ENCODE assay signal across 23 cellular contexts in genomic region chr1:214895226-214895625, GRCh38.
DNase-seq lines count a peak whose midpoint lies in the region; ATAC-seq, FAIRE-seq and TF ChIP-seq lines count a peak whose summit lies in the region.
"Had no signal": no experiment of that assay in that cellular context is flagged by ENCODE, and none has a peak within 500 bp of the region (broad histone marks: within the 10 kb centered on the region; RNA-seq: fewer than 3 reads in every experiment).

No MANE protein-coding gene starts in this region.

- no peaks in the 10 kb centered on the region for H3K79me1 ChIP-seq in IMR-90 (ENCODE audit: low read depth in 1 of 2, low read length in 2 of 2)

- H2AK5ac ChIP-seq in IMR-90 (ENCODE audit: low read depth, low read length), result no peak overlapping the region

- FAIRE-seq in A549 (lab: Jason Lieb, UNC) (peak; percentile 23), GM12878 (lab: Jason Lieb, UNC) (no peak)
- FAIRE-seq: HTR-8/SVneo had no signal

- H3K27me3 ChIP-seq in IMR-90 (ENCODE audit: control insufficient read depth, insufficient read depth, low read length) (no peaks in the 10 kb centered on the region), GM12878 (replicated peaks in 1 of 2; ENCODE audit: control insufficient read depth in 2 of 2, insufficient read depth in 2 of 2, low read length in 1 of 2) (no peaks in the 10 kb centered on the region), neural progenitor cell (no peaks in the 10 kb centered on the region), brain microvascular endothelial cell (replicated peaks) (no peaks in the 10 kb centered on the region)

- H2BK120ac ChIP-seq in IMR-90 (ENCODE audit: low read depth, low read length), result no peak overlapping the region

- H3K9me1 ChIP-seq in IMR-90 (ENCODE audit: insufficient read depth, low read length), result no peaks in the 10 kb centered on the region

- H3K27ac ChIP-seq in A549, result no peak overlapping the region
- no peak overlapping the region for H3K27ac ChIP-seq in IMR-90 (ENCODE audit: insufficient read depth, low read length)
- H3K27ac ChIP-seq in GM12878 (ENCODE audit: control insufficient read depth, insufficient read depth), result no peak overlapping the region
- H3K27ac ChIP-seq in neural progenitor cell, result no peak overlapping the region
- no peak overlapping the region for H3K27ac ChIP-seq in brain microvascular endothelial cell
- H3K27ac ChIP-seq: SK-N-MC had no signal

- H3K4me1 ChIP-seq in A549, result peaks cover 5% of the 10 kb centered on the region
- H3K4me1 ChIP-seq in IMR-90 (ENCODE audit: control insufficient read depth, insufficient read depth, low read length), result peaks cover 6% of the 10 kb centered on the region; the same call in 1 of the 2 replicates
- no peaks in the 10 kb centered on the region for H3K4me1 ChIP-seq in GM12878 (ENCODE audit: control insufficient read depth, insufficient read depth, low read length)
- peaks cover 12% of the 10 kb centered on the region for H3K4me1 ChIP-seq in neural progenitor cell

- H4K91ac ChIP-seq in IMR-90 (ENCODE audit: insufficient read depth, low read depth, low read length), result no peak overlapping the region

- no peak overlapping the region for H2BK5ac ChIP-seq in IMR-90 (ENCODE audit: low read depth, low read length, poor library complexity, severe bottlenecking)

- peaks cover 8% of the 10 kb centered on the region for H3K4me1 Mint-ChIP-seq in neural progenitor cell
- no peaks in the 10 kb centered on the region for H3K4me1 Mint-ChIP-seq in activated T-helper 2 cell treated with anti-CD3 and anti-CD28 coated beads, Interferon-gamma antibody, Interleukin-2, Interleukin-4, amounts not matched to agents 10 μg/mL and 5 μg/mL and 100 μg/mL, durations not matched to agents 14 hours and 24 hours and 36 hours (ENCODE audit: low read depth)

- no peak for TF ChIP-seq RAD21 in A549 (conservative IDR thresholded peaks at IDR 0.05 in 1 of 2, IDR thresholded peaks at IDR 0.05 in 1 of 2)
- no peak for TF ChIP-seq RAD21 in IMR-90 (IDR thresholded peaks at IDR 0.05; ENCODE audit: low read length)
- TF ChIP-seq RAD21 in GM12878 (IDR thresholded peaks at IDR 0.05; ENCODE audit: insufficient read depth, low read depth, low read length), result no peak

- no peak overlapping the region for H2AK9ac ChIP-seq in IMR-90 (replicated peaks; ENCODE audit: low read depth, low read length, poor library complexity)

- H3K9me3 Mint-ChIP-seq in neural progenitor cell, result peaks cover 3% of the 10 kb centered on the region
- H3K9me3 Mint-ChIP-seq in activated T-helper 2 cell treated with anti-CD3 and anti-CD28 coated beads, Interferon-gamma antibody, Interleukin-2, Interleukin-4, amounts not matched to agents 10 μg/mL and 5 μg/mL and 100 μg/mL, durations not matched to agents 14 hours and 24 hours and 36 hours, result no peaks in the 10 kb centered on the region
- H3K9me3 Mint-ChIP-seq: CD4-positive, alpha-beta T cell; H9 had no signal

- TF ChIP-seq POLR2A in A549 (IDR thresholded peaks at IDR 0.05; ENCODE audit: low read length) (no peak), IMR-90 (IDR thresholded peaks at IDR 0.05; ENCODE audit: low read depth, low read length) (no peak), GM12878 (IDR thresholded peaks at IDR 0.05; ENCODE audit: low read depth, low read length) (no peak)

- H3K36me3 Mint-ChIP-seq in neural progenitor cell, result no peaks in the 10 kb centered on the region
- H3K36me3 Mint-ChIP-seq in activated T-helper 2 cell treated with anti-CD3 and anti-CD28 coated beads, Interferon-gamma antibody, Interleukin-2, Interleukin-4, amounts not matched to agents 10 μg/mL and 5 μg/mL and 100 μg/mL, durations not matched to agents 14 hours and 24 hours and 36 hours (ENCODE audit: low read depth), result no peaks in the 10 kb centered on the region
- H3K36me3 Mint-ChIP-seq: IgD-negative memory B cell had no signal

- SMC1A ChIA-PET in GM12878 (lab: Charles Lee; ENCODE audit: uncharacterized antibody, unreplicated experiment), result no interaction called here

- intact Hi-C loops in IMR-90 (cut with micrococcal nuclease) (no loop called here), GM12878 (cut with micrococcal nuclease; ENCODE audit: unreplicated experiment) (no loop called here)
- intact Hi-C loops in activated T-helper 2 cell treated with anti-CD3 and anti-CD28 coated beads, Interferon-gamma antibody, Interleukin-2, Interleukin-4, amounts not matched to agents 10 μg/mL and 5 μg/mL and 100 μg/mL, durations not matched to agents 14 hours and 24 hours and 36 hours (cut with micrococcal nuclease), result no loop called here

- no peak overlapping the region for H3K4ac ChIP-seq in IMR-90 (ENCODE audit: low read depth, low read length)

- no peaks in the 10 kb centered on the region for H3K27me3 Mint-ChIP-seq in neural progenitor cell (ENCODE audit: insufficient read depth, low read depth)
- no peaks in the 10 kb centered on the region for H3K27me3 Mint-ChIP-seq in activated T-helper 2 cell treated with anti-CD3 and anti-CD28 coated beads, Interferon-gamma antibody, Interleukin-2, Interleukin-4, amounts not matched to agents 10 μg/mL and 5 μg/mL and 100 μg/mL, durations not matched to agents 14 hours and 24 hours and 36 hours (ENCODE audit: low read depth)
- H3K27me3 Mint-ChIP-seq: CD4-positive, alpha-beta T cell; IgD-negative memory B cell had no signal

- TF ChIP-seq EP300 in A549 (IDR thresholded peaks at IDR 0.05), result no peak
- TF ChIP-seq EP300 in GM12878 (IDR thresholded peaks at IDR 0.05; ENCODE audit: borderline replicate concordance in 1 of 2, control insufficient read depth in 1 of 2, low read depth in 2 of 2, low read length in 2 of 2), result no peak

- H2BK20ac ChIP-seq in IMR-90 (ENCODE audit: low read depth, low read length), result 0 out of 2 replicates have a peak overlapping the region, but pooled peaks have one; percentile 32

- in situ Hi-C loops in IMR-90 (cut with MboI; ENCODE audit: low sequenced_read_pairs) (no loop called here), GM12878 (cut with MboI) (no loop called here), brain microvascular endothelial cell (cut with HindIII; ENCODE audit: low pct_ligation_motif_present, low sequenced_read_pairs) (no loop called here)

- no peak overlapping the region for H3K56ac ChIP-seq in IMR-90 (ENCODE audit: extremely low read depth, insufficient read depth, low read length)

- no peak overlapping the region; the same call in 1 of the 2 replicates for H4K5ac ChIP-seq in IMR-90 (ENCODE audit: low read depth, low read length)

- H2AFZ ChIP-seq in IMR-90 (replicated peaks; ENCODE audit: low read length, poor library complexity) (no peak overlapping the region), GM12878 (ENCODE audit: control insufficient read depth, low read depth, low read length) (no peak overlapping the region), neural progenitor cell (replicated peaks) (no peak overlapping the region)

- CTCF ChIA-PET in A549 (lab: Yijun Ruan, JAX), result no interaction called here
- CTCF ChIA-PET in IMR-90 (lab: Yijun Ruan, JAX), result no interaction called here
- CTCF ChIA-PET in GM12878 (lab: Yijun Ruan, JAX), result no interaction called here

- no peak overlapping the region for H2BK15ac ChIP-seq in IMR-90 (ENCODE audit: low read depth, low read length)

- H3K79me2 ChIP-seq in GM12878 (ENCODE audit: control insufficient read depth, insufficient read depth, low read length), result no peaks in the 10 kb centered on the region
- no peaks in the 10 kb centered on the region for H3K79me2 ChIP-seq in neural progenitor cell (ENCODE audit: low read depth)

- BruUV-seq in IMR-90 (replicated peaks; lab: Mats Ljungman, UMichigan), result no TSS peak
- no TSS peak for BruUV-seq in GM12878 (replicated peaks; lab: Mats Ljungman, UMichigan)

- no peak overlapping the region for H4K8ac ChIP-seq in IMR-90 (ENCODE audit: low read depth in 2 of 2, low read length in 2 of 2)

- dilution Hi-C loops in IMR-90 (cut with HindIII; ENCODE audit: low sequenced_read_pairs, unreplicated experiment), result no loop called here

- no peaks in the 10 kb centered on the region for H3K9me3 ChIP-seq in A549
- no peaks in the 10 kb centered on the region for H3K9me3 ChIP-seq in IMR-90 (ENCODE audit: control insufficient read depth, insufficient read depth, low read length)
- no peaks in the 10 kb centered on the region for H3K9me3 ChIP-seq in GM12878 (replicated peaks; ENCODE audit: control insufficient read depth, insufficient read depth, low read length)
- H3K9me3 ChIP-seq in neural progenitor cell (ENCODE audit: low read depth), result no peaks in the 10 kb centered on the region

- POLR2A ChIA-PET in A549 (lab: Yijun Ruan, JAX) (no interaction called here), IMR-90 (lab: Charles Lee; ENCODE audit: unreplicated experiment) (no interaction called here), GM12878 (lab: Charles Lee) (no interaction called here)

- TF ChIP-seq CTCF in A549 (IDR thresholded peaks at IDR 0.05) (no peak), IMR-90 (conservative IDR thresholded peaks at IDR 0.05; ENCODE audit: low read depth, low read length) (no peak), GM12878 (IDR thresholded peaks at IDR 0.05 in 2 of 3, conservative IDR thresholded peaks at IDR 0.05 in 1 of 3; ENCODE audit: control insufficient read depth in 2 of 3, extremely low read depth in 1 of 3, insufficient read depth in 1 of 3, low read depth in 3 of 3, low read length in 3 of 3) (no peak), neural progenitor cell (IDR thresholded peaks at IDR 0.05) (no peak), brain microvascular endothelial cell (IDR thresholded peaks at IDR 0.05; ENCODE audit: low read depth, low read length, missing control alignments) (no peak)

- H4K20me1 ChIP-seq in IMR-90 (ENCODE audit: insufficient read depth, low read length), result no peaks in the 10 kb centered on the region
- H4K20me1 ChIP-seq in GM12878 (ENCODE audit: control insufficient read depth, insufficient read depth), result no peaks in the 10 kb centered on the region
- H4K20me1 ChIP-seq in neural progenitor cell (ENCODE audit: low read depth), result no peaks in the 10 kb centered on the region

- ATAC-seq in A549 (no peak), IMR-90 (ENCODE audit: low read depth) (no peak), GM12878 (peak; percentile 73)

- no peak overlapping the region for H3K23ac ChIP-seq in IMR-90 (ENCODE audit: low read depth, low read length)

- H3K36me3 ChIP-seq in IMR-90 (ENCODE audit: control insufficient read depth, insufficient read depth, low read length), result no peaks in the 10 kb centered on the region
- no peaks in the 10 kb centered on the region for H3K36me3 ChIP-seq in GM12878 (ENCODE audit: control insufficient read depth in 2 of 2, insufficient read depth in 2 of 2, low read length in 1 of 2)
- H3K36me3 ChIP-seq in neural progenitor cell, result no peaks in the 10 kb centered on the region
- H3K36me3 ChIP-seq in brain microvascular endothelial cell (replicated peaks), result no peaks in the 10 kb centered on the region

- H3K9ac ChIP-seq in IMR-90 (ENCODE audit: low read depth, low read length), result no peak overlapping the region
- H3K9ac ChIP-seq in GM12878 (ENCODE audit: control insufficient read depth, insufficient read depth, low read length), result no peak overlapping the region
- no peak overlapping the region for H3K9ac ChIP-seq in neural progenitor cell

- no peak overlapping the region; the same call in 1 of the 2 replicates for H3K18ac ChIP-seq in IMR-90 (ENCODE audit: low read depth, low read length)

- H3K4me2 ChIP-seq in A549 (no peak overlapping the region), IMR-90 (ENCODE audit: low read depth, low read length) (no peak overlapping the region), GM12878 (ENCODE audit: control insufficient read depth, insufficient read depth) (no peak overlapping the region), neural progenitor cell (no peak overlapping the region)

- H3K4me3 ChIP-seq in A549 (no peak overlapping the region), IMR-90 (ENCODE audit: insufficient read depth, low read depth, low read length) (no peak overlapping the region), GM12878 (no peak overlapping the region), neural progenitor cell (no peak overlapping the region), brain microvascular endothelial cell (ENCODE audit: low read depth, low read length) (no peak overlapping the region)
- H3K4me3 ChIP-seq: SK-N-MC had no signal

- H3K27ac Mint-ChIP-seq in neural progenitor cell, result no peak overlapping the region
- H3K27ac Mint-ChIP-seq in activated T-helper 2 cell treated with anti-CD3 and anti-CD28 coated beads, Interferon-gamma antibody, Interleukin-2, Interleukin-4, amounts not matched to agents 10 μg/mL and 5 μg/mL and 100 μg/mL, durations not matched to agents 14 hours and 24 hours and 36 hours, result no peak overlapping the region
- H3K27ac Mint-ChIP-seq: CD4-positive, alpha-beta T cell; H9; IgD-negative memory B cell had no signal

- H3K4me3 Mint-ChIP-seq in neural progenitor cell, result no peak overlapping the region
- H3K4me3 Mint-ChIP-seq in activated T-helper 2 cell treated with anti-CD3 and anti-CD28 coated beads, Interferon-gamma antibody, Interleukin-2, Interleukin-4, amounts not matched to agents 10 μg/mL and 5 μg/mL and 100 μg/mL, durations not matched to agents 14 hours and 24 hours and 36 hours (ENCODE audit: low read depth), result no peak overlapping the region
- H3K4me3 Mint-ChIP-seq: CD4-positive, alpha-beta T cell; H9; IgD-negative memory B cell had no signal

- RAD21 ChIA-PET in GM12878 (lab: Charles Lee; ENCODE audit: unreplicated experiment), result no interaction called here

- WGBS in A549 (ENCODE audit: missing lambda C conversion rate), result 41% methylated on average over 4 of the region's 4 CpGs
- 87% methylated on average over 3 of the region's 4 CpGs; no CpG with 5 or more reads in 1 of the 2 experiments for WGBS in IMR-90 (ENCODE audit: extremely low coverage in 2 of 2, insufficient read length in 1 of 2), 2 experiments
- 3% methylated on average over 4 of the region's 4 CpGs for WGBS in GM12878 (ENCODE audit: insufficient coverage, insufficient replicate concordance, low lambda C conversion rate, missing lambda C conversion rate)

- DNase-seq in A549 (ENCODE audit: low read depth in 1 of 2, low spot score in 1 of 2) (no peak), IMR-90 (no peak), GM12878 (ENCODE audit: low read depth, low spot score) (no peak), neural progenitor cell (ENCODE audit: low spot score) (peak; percentile 49), brain microvascular endothelial cell (no peak), DMS53 treated with DMSO at 0.1 percent for 48 hours (lab: John Stamatoyannopoulos, UW; ENCODE audit: unreplicated experiment) (no peak)
- no peak for DNase-seq in activated T-helper 2 cell treated with anti-CD3 and anti-CD28 coated beads, Interferon-gamma antibody, Interleukin-2, Interleukin-4, amounts not matched to agents 10 μg/mL and 5 μg/mL and 100 μg/mL, durations not matched to agents 14 hours and 24 hours and 36 hours (ENCODE audit: low spot score)
- DNase-seq: Calu3; CD4-positive, alpha-beta T cell; DMS79; H9; Karpas-422; MM.1S; NCI-H1092; NCI-H146; NCI-H2081; NCI-H510A treated with DMSO at 0.1 percent for 48 hours; NCI-H774; OCI-M1; SHP77 had no signal

- peaks cover 17% of the 10 kb centered on the region for H3F3A ChIP-seq in neural progenitor cell (ENCODE audit: low read depth)

- H3K14ac ChIP-seq in IMR-90 (replicated peaks; ENCODE audit: low read depth, low read length), result peak overlapping the region; percentile 37
